Comparison of ENCODE assay signal across 1 cellular context in genomic region chr1:109493805-109494539, GRCh38.
TF ChIP-seq lines count a peak whose summit lies in the region.

TSS of gene CYB561D1 (plus strand) at chr1:109494094. CDS start at chr1:109494140, 46 bp downstream.

TF ChIP-seq in WTC11, 78 proteins besides CTCF, POLR2A, EP300 and RAD21 (continued from another document):
- TF ChIP-seq ARID4B (CRISPR knock-in tag; IDR thresholded peaks at IDR 0.05; ENCODE audit: borderline replicate concordance) (peak; percentile 83; the same call in 1 of the 2 replicates), STAT6 (CRISPR knock-in tag; conservative IDR thresholded peaks at IDR 0.05; ENCODE audit: low read depth) (no peak), FOXP4 (CRISPR knock-in tag; IDR thresholded peaks at IDR 0.05) (peak; percentile 39; the same call in 1 of the 2 replicates), SMAD3 (CRISPR knock-in tag; IDR thresholded peaks at IDR 0.05; ENCODE audit: borderline replicate concordance) (peak; percentile 16; the same call in 1 of the 2 replicates), MYBL2 (CRISPR knock-in tag; IDR thresholded peaks at IDR 0.05) (peak; percentile 81; the same call in 1 of the 2 replicates), CREM (CRISPR knock-in tag; IDR thresholded peaks at IDR 0.05) (peak; percentile 72; the same call in 1 of the 2 replicates), USF1 (CRISPR knock-in tag; IDR thresholded peaks at IDR 0.05) (0 out of 2 replicates have a peak, but pooled peaks have one; percentile 20), AR (CRISPR knock-in tag; IDR thresholded peaks at IDR 0.05) (no peak), KAT7 (CRISPR knock-in tag; IDR thresholded peaks at IDR 0.05; ENCODE audit: borderline replicate concordance) (peak; percentile 76), GABPB1 (CRISPR knock-in tag; IDR thresholded peaks at IDR 0.05) (peak; percentile 38; the same call in 1 of the 2 replicates), AFF4 (CRISPR knock-in tag; IDR thresholded peaks at IDR 0.05; ENCODE audit: borderline replicate concordance) (peak; percentile 66; the same call in 1 of the 2 replicates), E2F5 (CRISPR knock-in tag; IDR thresholded peaks at IDR 0.05) (peak; percentile 63; the same call in 1 of the 2 replicates), MAX (CRISPR knock-in tag; IDR thresholded peaks at IDR 0.05) (peak; percentile 78), ZNF512 (CRISPR knock-in tag; IDR thresholded peaks at IDR 0.05; ENCODE audit: borderline replicate concordance) (no peak), RORB (CRISPR knock-in tag; IDR thresholded peaks at IDR 0.05) (no peak), ZNF121 (CRISPR knock-in tag; IDR thresholded peaks at IDR 0.05) (0 out of 2 replicates have a peak, but pooled peaks have one; percentile 47), FOXP1 (CRISPR knock-in tag; IDR thresholded peaks at IDR 0.05; ENCODE audit: borderline replicate concordance) (peak; percentile 51; the same call in 1 of the 2 replicates)
